Comparison of ENCODE assay signal across 11 cellular contexts in genomic region chr19:44746616-44746945, GRCh38. TPM values are rescaled to one million over a fixed set of nuclear protein-coding genes. Genes with fewer than 3 reads are reported as not detected.
A peak's percentile ranks its signal among the peaks of the same experiment; 100 is the strongest.
DNase-seq lines count a peak whose midpoint lies in the region; ATAC-seq, FAIRE-seq and TF ChIP-seq lines count a peak whose summit lies in the region.
"Had no signal": no experiment of that assay in that cellular context is flagged by ENCODE, and none has a peak within 500 bp of the region (broad histone marks: within the 10 kb centered on the region; RNA-seq: fewer than 3 reads in every experiment).

No MANE protein-coding gene starts in this region.

- peak overlapping the region; percentile 73 for H3K4me3 ChIP-seq in left ventricle myocardium inferior
- H3K4me3 ChIP-seq in breast epithelium, result peak overlapping the region in 1 of 3 donors; percentile 95

- H3K9me3 ChIP-seq in left ventricle myocardium inferior (replicated peaks), result no peaks in the 10 kb centered on the region
- H3K9me3 ChIP-seq in breast epithelium, result no peaks in the 10 kb centered on the region

- H3K9me3 Mint-ChIP-seq in naive thymus-derived CD8-positive, alpha-beta T cell, result no peaks in the 10 kb centered on the region

- FAIRE-seq in urothelium cell line (lab: Jason Lieb, UNC), result peak; percentile 20
- FAIRE-seq: TTC549 had no signal

- no peaks in the 10 kb centered on the region for H3K27me3 Mint-ChIP-seq in naive thymus-derived CD8-positive, alpha-beta T cell

- H3K27ac ChIP-seq in left ventricle myocardium inferior (replicated peaks) (peak overlapping the region; percentile 98), breast epithelium (peak overlapping the region; percentile 91 to 96)

- TF ChIP-seq CTCF in left ventricle myocardium inferior (IDR thresholded peaks at IDR 0.05; ENCODE audit: borderline replicate concordance), result no peak
- TF ChIP-seq CTCF in breast epithelium (IDR thresholded peaks at IDR 0.05), result no peak

- peaks cover 17% of the 10 kb centered on the region for H3K36me3 ChIP-seq in left ventricle myocardium inferior
- H3K36me3 ChIP-seq in breast epithelium, result no peaks in the 10 kb centered on the region

- H3K36me3 Mint-ChIP-seq in naive thymus-derived CD8-positive, alpha-beta T cell, result peaks cover 0 to 4% (median 0%) of the 10 kb centered on the region in 3 donors

- TF ChIP-seq POLR2A in breast epithelium (IDR thresholded peaks at IDR 0.05), result no peak

- DNase-seq in left ventricle myocardium inferior, result no peak
- no peak for DNase-seq in Right ventricle myocardium inferior (ENCODE audit: missing footprints)
- no peak for DNase-seq in breast epithelium (ENCODE audit: low spot score in 2 of 2)
- no peak for DNase-seq in naive thymus-derived CD8-positive, alpha-beta T cell
- no peak for DNase-seq in urothelium cell line (ENCODE audit: low spot score)
- no peak for DNase-seq in posterior cingulate gyrus
- no peak for DNase-seq in stimulated activated CD4-positive, alpha-beta T cell treated with anti-CD3 and anti-CD28 coated beads, Interleukin-4, amount 100 ng/mL, for 4 hours
- DNase-seq in NCI-H146 (lab: John Stamatoyannopoulos, UW), result no peak
- DNase-seq: NCI-H187 had no signal

- H3K27ac Mint-ChIP-seq in naive thymus-derived CD8-positive, alpha-beta T cell, result peak overlapping the region; percentile 81 to 99 (median 93)

- no peak for ATAC-seq in Right ventricle myocardium inferior
- ATAC-seq in naive thymus-derived CD8-positive, alpha-beta T cell, result no peak

- peaks cover 30 to 60% (median 51%) of the 10 kb centered on the region in 4 donors for H3K4me1 Mint-ChIP-seq in naive thymus-derived CD8-positive, alpha-beta T cell

- H3K27me3 ChIP-seq in left ventricle myocardium inferior (ENCODE audit: low read depth) (no peaks in the 10 kb centered on the region), breast epithelium (no peaks in the 10 kb centered on the region)

- H3K4me3 Mint-ChIP-seq in naive thymus-derived CD8-positive, alpha-beta T cell, result peak overlapping the region; percentile 69 to 94 (median 90)

- H3K4me1 ChIP-seq in left ventricle myocardium inferior, result peaks cover 90% of the 10 kb centered on the region
- H3K4me1 ChIP-seq in breast epithelium, result peaks cover 22% of the 10 kb centered on the region in 2 donors

- intact Hi-C loops in left ventricle myocardium inferior (cut with micrococcal nuclease) (no loop called here), Right ventricle myocardium inferior (cut with DNase I) (no loop called here), breast epithelium (cut with DNase I; ENCODE audit: low total_unique reads) (no loop called here), posterior cingulate gyrus (cut with DNase I) (no loop called here)

- POLR2A ChIA-PET in naive thymus-derived CD8-positive, alpha-beta T cell (lab: Charles Lee), result no interaction called here

RNA-seq across cellular contexts. Expression of gene BCL3, which starts 1.9 kb away (rescaled TPM):
- total RNA-seq in left ventricle myocardium inferior, result 15.0 TPM
- total RNA-seq in Right ventricle myocardium inferior, result 18.3 TPM
- 10 to 100 TPM in 2 of 3 donors, 1 to 10 TPM in 1; 4.3 to 37.6 (median 34.4) TPM for total RNA-seq in breast epithelium
- 1 to 10 TPM; 5.9 to 7.7 TPM for total RNA-seq in naive thymus-derived CD8-positive, alpha-beta T cell
- 1 to 10 TPM; 3.2 to 6.2 (median 3.5) TPM for polyA plus RNA-seq in naive thymus-derived CD8-positive, alpha-beta T cell

RNA-seq across cellular contexts. Expression of gene CBLC, which starts 31.1 kb away (rescaled TPM):
- total RNA-seq in left ventricle myocardium inferior, result not detected
- not detected for total RNA-seq in Right ventricle myocardium inferior
- total RNA-seq in breast epithelium, result 10 to 100 TPM in 2 of 3 donors, not detected in 1; 15.7 to 18.1 TPM
- not detected for total RNA-seq in naive thymus-derived CD8-positive, alpha-beta T cell
- polyA plus RNA-seq in naive thymus-derived CD8-positive, alpha-beta T cell, result under 1 TPM in 1 of 3 donors, not detected in 2; 0.14 TPM
- total RNA-seq: mesenteric fat pad had no signal

RNA-seq across cellular contexts. Expression of gene CEACAM16, which starts 47.6 kb away (rescaled TPM):
- not detected for total RNA-seq in left ventricle myocardium inferior
- total RNA-seq in Right ventricle myocardium inferior, result not detected
- not detected for total RNA-seq in breast epithelium
- total RNA-seq in naive thymus-derived CD8-positive, alpha-beta T cell, result not detected
- polyA plus RNA-seq in naive thymus-derived CD8-positive, alpha-beta T cell, result not detected
- total RNA-seq: mesenteric fat pad had no signal
